In genomic region chr7:132350741-132351140, GRCh38 we compare ENCODE assay signal across 31 cellular contexts.
"Had no signal": no experiment of that assay in that cellular context is flagged by ENCODE, and none has a peak within 500 bp of the region (broad histone marks: within the 10 kb centered on the region; RNA-seq: fewer than 3 reads in every experiment).

No MANE protein-coding gene starts in this region.

- H3K4me3 ChIP-seq: adrenal gland, ascending aorta, body of pancreas, breast epithelium, cardiac muscle cell had no signal

- ATAC-seq: activated naive CD4-positive, alpha-beta T cell treated with anti-CD3 and anti-CD28 coated beads, Interleukin-2, amount 50 U/mL, for 72 hours; activated naive CD8-positive, alpha-beta T cell treated with anti-CD3 and anti-CD28 coated beads, Interleukin-2, amount 50 U/mL, for 24 hours; activated T-cell treated with anti-CD3 and anti-CD28 coated beads, Interleukin-2, amount 50 U/mL, for 4 hours; activated T-cell treated with anti-CD3 and anti-CD28 coated beads, Interleukin-2, amount 50 U/mL, for 72 hours; activated T-helper 17 cell treated with anti-CD3 and anti-CD28 coated beads, Interleukin-2, amount 50 U/mL, for 72 hours; body of pancreas had no signal

- H3K27ac ChIP-seq: adrenal gland, body of pancreas, brain microvascular endothelial cell, breast epithelium, cardiac muscle cell had no signal

- H3K4me1 ChIP-seq: body of pancreas, breast epithelium had no signal

- H3K36me3 ChIP-seq: adrenal gland, ascending aorta, brain microvascular endothelial cell, breast epithelium, cardiac muscle cell had no signal

- H3K9me3 ChIP-seq: adrenal gland, ascending aorta, body of pancreas, breast epithelium had no signal

- H3K27me3 ChIP-seq: ascending aorta, body of pancreas, brain microvascular endothelial cell, breast epithelium, cardiac muscle cell had no signal

- DNase-seq: activated effector memory CD4-positive, alpha-beta T cell treated with anti-CD3 and anti-CD28 coated beads, Interleukin-2, amount 50 U/mL, for 16 hours; activated effector memory CD4-positive, alpha-beta T cell treated with Interleukin-2 at 50 U/mL for 16 hours; activated gamma-delta T cell; activated gamma-delta T cell treated with Interleukin-2 at 50 U/mL for 16 hours; activated naive CD4-positive, alpha-beta T cell; activated naive CD4-positive, alpha-beta T cell treated with anti-CD3 and anti-CD28 coated beads for 36 hours; activated naive CD4-positive, alpha-beta T cell treated with anti-CD3 and anti-CD28 coated beads, Interleukin-2, amount 10 ng/mL, durations not matched to agents 7 days and 5 days; activated naive CD4-positive, alpha-beta T cell treated with anti-CD3 and anti-CD28 coated beads, Interleukin-2, amount 50 U/mL, for 16 hours; activated naive CD4-positive, alpha-beta T cell treated with Interleukin-2 at 50 U/mL for 16 hours; activated naive CD8-positive, alpha-beta T cell treated with anti-CD3 and anti-CD28 coated beads for 36 hours; activated naive CD8-positive, alpha-beta T cell treated with anti-CD3 and anti-CD28 coated beads, Interleukin-2, amount 10 ng/mL, durations not matched to agents 7 days and 5 days; activated naive CD8-positive, alpha-beta T cell treated with anti-CD3 and anti-CD28 coated beads, Interleukin-2, amount 50 U/mL, for 24 hours; activated T-cell treated with anti-CD3 and anti-CD28 coated beads, Interleukin-2, amount 50 U/mL, for 24 hours; activated T-cell treated with anti-CD3 and anti-CD28 coated beads, Interleukin-2, amount 50 U/mL, for 4 hours; activated T-cell treated with anti-CD3 and anti-CD28 coated beads, Interleukin-2, amount 50 U/mL, for 48 hours; activated T-cell treated with anti-CD3 and anti-CD28 coated beads, Interleukin-2, amount 50 U/mL, for 72 hours; adrenal gland; amniotic stem cell; amygdala; anterior cingulate cortex; aorta; body of pancreas; brain microvascular endothelial cell; caudate nucleus; central memory CD4-positive, alpha-beta T cell; cerebellar nuclear complex had no signal
